Comparison of ENCODE assay signal across 8 cellular contexts in genomic region chr1:220747426-220748090, GRCh38. TPM values are rescaled to one million over a fixed set of nuclear protein-coding genes. Genes with fewer than 3 reads are reported as not detected.
DNase-seq lines count a peak whose midpoint lies in the region; ATAC-seq, FAIRE-seq and TF ChIP-seq lines count a peak whose summit lies in the region.

No MANE protein-coding gene starts in this region.

- in situ Hi-C loops in GM12878 (cut with MboI) (no loop called here), transverse colon (cut with MboI; ENCODE audit: low pct_ligation_motif_present in 1 of 4, low pct_unique_long_range_greater_than_20kb in 1 of 4, low sequenced_read_pairs in 3 of 4) (no loop called here)

- DNase-seq in activated T-cell treated with anti-CD3 and anti-CD28 coated beads, Interleukin-2, amount 50 U/mL, for 72 hours = no peak
- DNase-seq in activated T-cell treated with anti-CD3 and anti-CD28 coated beads, Interleukin-2, amount 50 U/mL, for 1 hour = no peak
- no peak for DNase-seq in GM12878 (ENCODE audit: low read depth, low spot score)
- DNase-seq in lower leg skin (ENCODE audit: low spot score in 2 of 2) = no peak
- DNase-seq in transverse colon = no peak
- no peak for DNase-seq in NCI-H2107 treated with DMSO at 0.1 percent for 48 hours (lab: John Stamatoyannopoulos, UW; ENCODE audit: unreplicated experiment)
- DNase-seq in NCI-H2081 (lab: John Stamatoyannopoulos, UW) = no peak
- DNase-seq in cerebellar nuclear complex (lab: John Stamatoyannopoulos, UW) = no peak

- 17% methylated on average over 18 of the region's 18 CpGs for WGBS in GM12878 (ENCODE audit: insufficient coverage, insufficient replicate concordance, low lambda C conversion rate, missing lambda C conversion rate)
- WGBS in lower leg skin, 2 donors = 29 to 32% methylated on average over 18 of the region's 18 CpGs
- 35 to 51% methylated on average over 8 to 18 of the region's 18 CpGs for WGBS in transverse colon (ENCODE audit: low coverage in 1 of 2), 2 donors

- H3K27ac Mint-ChIP-seq in activated T-cell treated with anti-CD3 and anti-CD28 coated beads, Interleukin-2, amount 50 U/mL, for 72 hours = no peak overlapping the region

- intact Hi-C loops in GM12878 (cut with micrococcal nuclease; ENCODE audit: unreplicated experiment) = no loop called here
- intact Hi-C loops in lower leg skin (cut with DNase I; ENCODE audit: low total_unique reads) = no loop called here
- intact Hi-C loops in transverse colon (cut with DNase I; ENCODE audit: low total_unique reads) = no loop called here

- H3K4me1 Mint-ChIP-seq in activated T-cell treated with anti-CD3 and anti-CD28 coated beads, Interleukin-2, amount 50 U/mL, for 72 hours (ENCODE audit: low read depth) = no peaks in the 10 kb centered on the region

- H3K9me3 ChIP-seq in GM12878 (replicated peaks; ENCODE audit: control insufficient read depth, insufficient read depth, low read length) (no peaks in the 10 kb centered on the region), transverse colon (no peaks in the 10 kb centered on the region)

- TF ChIP-seq POLR2A in GM12878 (IDR thresholded peaks at IDR 0.05; ENCODE audit: low read depth, low read length) (no peak), lower leg skin (IDR thresholded peaks at IDR 0.05) (no peak), transverse colon (IDR thresholded peaks at IDR 0.05) (no peak)

- H3K9ac ChIP-seq in GM12878 (ENCODE audit: control insufficient read depth, insufficient read depth, low read length) = no peak overlapping the region

- peak overlapping the region; percentile 69 to 75 for H3K4me3 Mint-ChIP-seq in activated T-cell treated with anti-CD3 and anti-CD28 coated beads, Interleukin-2, amount 50 U/mL, for 72 hours

- H3K27ac ChIP-seq in GM12878 (ENCODE audit: control insufficient read depth, insufficient read depth) (no peak overlapping the region), transverse colon (peak overlapping the region; percentile 84 to 89 (median 88))

- RAD21 ChIA-PET in GM12878 (lab: Charles Lee; ENCODE audit: unreplicated experiment) = interaction anchor here (1.8 kb wide), 1 partner anchor 14 kb away, joined by 5 read pairs; no protein-coding TSS in a partner anchor

- SMC1A ChIA-PET in GM12878 (lab: Charles Lee; ENCODE audit: uncharacterized antibody, unreplicated experiment) = interaction anchor here (1.3 to 2.2 kb wide), 2 partner anchors 10 to 16 kb away, joined by 6 to 7 read pairs; no protein-coding TSS in a partner anchor

- POLR2A ChIA-PET in GM12878 (lab: Charles Lee) = interaction anchor here (1.0 kb wide), 1 partner anchor 16 kb away, joined by 3 read pairs; no protein-coding TSS in a partner anchor

- FAIRE-seq in GM12878 (lab: Jason Lieb, UNC) = no peak

- H3K79me2 ChIP-seq in GM12878 (ENCODE audit: control insufficient read depth, insufficient read depth, low read length) = no peaks in the 10 kb centered on the region

- TF ChIP-seq EP300 in GM12878 (IDR thresholded peaks at IDR 0.05; ENCODE audit: borderline replicate concordance in 1 of 2, control insufficient read depth in 1 of 2, low read depth in 2 of 2, low read length in 2 of 2) (no peak), transverse colon (IDR thresholded peaks at IDR 0.05; ENCODE audit: low read depth) (no peak)

- no peak for ATAC-seq in activated T-cell treated with anti-CD3 and anti-CD28 coated beads, Interleukin-2, amount 50 U/mL, for 72 hours (replicated peaks in 1 of 2)
- ATAC-seq in GM12878 = peak; percentile 32

- H3K4me1 ChIP-seq in GM12878 (ENCODE audit: control insufficient read depth, insufficient read depth, low read length) (no peaks in the 10 kb centered on the region), transverse colon (peaks cover 18 to 36% (median 23%) of the 10 kb centered on the region in 4 donors)

- H3K4me2 ChIP-seq in GM12878 (ENCODE audit: control insufficient read depth, insufficient read depth) = peak overlapping the region; percentile 53; the same call in 1 of the 2 replicates

- H2AFZ ChIP-seq in GM12878 (ENCODE audit: control insufficient read depth, low read depth, low read length) = peak overlapping the region; percentile 17; the same call in 1 of the 2 replicates

- CTCF ChIA-PET in GM12878 (lab: Yijun Ruan, JAX) = interaction anchor here (0.8 to 2.6 kb wide), 6 partner anchors 9 to 30 kb away, joined by 3 to 12 read pairs (median 4); no protein-coding TSS in a partner anchor

- H3K4me3 ChIP-seq in GM12878 (no peak overlapping the region), lower leg skin (ENCODE audit: low read depth, poor library complexity, severe bottlenecking) (peak overlapping the region; percentile 69), transverse colon (peak overlapping the region; percentile 69 to 87 (median 80))

- TF ChIP-seq RAD21 in GM12878 (IDR thresholded peaks at IDR 0.05; ENCODE audit: insufficient read depth, low read depth, low read length) = no peak

- H3K36me3 ChIP-seq in GM12878 (ENCODE audit: control insufficient read depth in 2 of 2, insufficient read depth in 2 of 2, low read length in 1 of 2) (no peaks in the 10 kb centered on the region), transverse colon (no peaks in the 10 kb centered on the region)

- peaks cover 2 to 10% of the 10 kb centered on the region in 2 experiments; a peak in 2 of 4 replicates for H3K27me3 ChIP-seq in GM12878 (replicated peaks in 1 of 2; ENCODE audit: control insufficient read depth in 2 of 2, insufficient read depth in 2 of 2, low read length in 1 of 2)
- no peaks in the 10 kb centered on the region for H3K27me3 ChIP-seq in transverse colon

- H3K27me3 Mint-ChIP-seq in activated T-cell treated with anti-CD3 and anti-CD28 coated beads, Interleukin-2, amount 50 U/mL, for 72 hours (ENCODE audit: low read depth) = peaks cover 57% of the 10 kb centered on the region

- no peaks in the 10 kb centered on the region for H3K9me3 Mint-ChIP-seq in activated T-cell treated with anti-CD3 and anti-CD28 coated beads, Interleukin-2, amount 50 U/mL, for 72 hours

- BruUV-seq in GM12878 (replicated peaks; lab: Mats Ljungman, UMichigan) = no TSS peak

- TF ChIP-seq CTCF in GM12878 (IDR thresholded peaks at IDR 0.05 in 2 of 3, conservative IDR thresholded peaks at IDR 0.05 in 1 of 3; ENCODE audit: control insufficient read depth in 2 of 3, extremely low read depth in 1 of 3, insufficient read depth in 1 of 3, low read depth in 3 of 3, low read length in 3 of 3) = no peak
- TF ChIP-seq CTCF in lower leg skin (IDR thresholded peaks at IDR 0.05) = no peak
- TF ChIP-seq CTCF in transverse colon (IDR thresholded peaks at IDR 0.05) = peak in 1 of 5 experiments; percentile 5

- no peaks in the 10 kb centered on the region for H3K36me3 Mint-ChIP-seq in activated T-cell treated with anti-CD3 and anti-CD28 coated beads, Interleukin-2, amount 50 U/mL, for 72 hours (ENCODE audit: insufficient read depth in 2 of 2)

- no peaks in the 10 kb centered on the region for H4K20me1 ChIP-seq in GM12878 (ENCODE audit: control insufficient read depth, insufficient read depth)

RNA-seq across cellular contexts. Expression of gene MTARC2, which starts 0.6 kb away (rescaled TPM):
- total RNA-seq in activated T-cell treated with anti-CD3 and anti-CD28 coated beads, Interleukin-2, amount 50 U/mL, for 72 hours = not detected
- 0.29 and 1.5 TPM in 2 replicates for total RNA-seq in GM12878 (2013; cell fraction: nucleolus; rRNA removed)
- total RNA-seq in GM12878 (2014; rRNA removed) = 1.9 and 3.4 TPM in 2 replicates
- 1.9 and 2.8 TPM in 2 replicates for total RNA-seq in GM12878 (2014; rRNA removed; fragmentation: Illumina TruSeq; extraction: Trizol)
- 2.6 and 3.1 TPM in 2 replicates for total RNA-seq in GM12878 (2021)
- polyA plus RNA-seq in GM12878 (2011; ENCODE audit: low read depth) = 0.43 TPM
- polyA plus RNA-seq in GM12878 (2011; rRNA removed) = 3.8 and 4.1 TPM in 2 replicates
- 1.8 and 1.9 TPM in 2 replicates for polyA plus RNA-seq in GM12878 (2011; cell fraction: cytosol; rRNA removed)
- 4.5 and 5.6 TPM in 2 replicates for polyA plus RNA-seq in GM12878 (2011; cell fraction: nucleus; rRNA removed)
- 0.69 and 1.8 TPM in 2 replicates for polyA plus RNA-seq in GM12878 (2012)
- 3.8 and 4.7 TPM in 2 replicates for polyA plus RNA-seq in GM12878 (2014; fragmentation: Illumina TruSeq; extraction: Trizol)
- 1 to 10 TPM; 2.8 to 4.5 TPM for polyA plus RNA-seq in GM12878 (2014; fragmentation: Nextera tagmentation; extraction: Ambion mirVana)
- 2.1 and 7.5 TPM in 2 replicates for polyA plus RNA-seq in GM12878 (2014; rRNA removed)
- 1 to 10 TPM; 3.6 to 5.5 TPM for polyA plus RNA-seq in GM12878 (2016; fragmentation: Nextera tagmentation; extraction: Ambion mirVana)
- polyA minus RNA-seq in GM12878 (2011; rRNA and poly(A)+ RNA removed) = 1.3 and 1.8 TPM in 2 replicates
- 0.67 and 1.4 TPM in 2 replicates for polyA minus RNA-seq in GM12878 (2011; cell fraction: cytosol; rRNA and poly(A)+ RNA removed)
- polyA minus RNA-seq in GM12878 (2011; cell fraction: nucleus; rRNA and poly(A)+ RNA removed) = 2.3 and 2.7 TPM in 2 replicates
- 1 to 10 TPM; 4.3 to 8.6 (median 5.6) TPM for total RNA-seq in lower leg skin
- 100 to 1,000 TPM in 1 of 4 donors, 10 to 100 TPM in 3; 28.4 to 199 (median 41.7) TPM for total RNA-seq in transverse colon

RNA-seq across cellular contexts. Expression of gene MTARC1, which starts 39.2 kb away (rescaled TPM):
- total RNA-seq in activated T-cell treated with anti-CD3 and anti-CD28 coated beads, Interleukin-2, amount 50 U/mL, for 72 hours = not detected
- 0.10 and 0.13 TPM in 2 replicates for total RNA-seq in GM12878 (2013; cell fraction: nucleolus; rRNA removed)
- total RNA-seq in GM12878 (2014; rRNA removed) (0.23 and 0.27 TPM in 2 replicates), GM12878 (2014; rRNA removed; fragmentation: Illumina TruSeq; extraction: Trizol) (0.69 and 0.85 TPM in 2 replicates), GM12878 (2021) (0.72 TPM in 2 replicates), lower leg skin (1 to 10 TPM; 1.9 to 3.9 (median 2.4) TPM), transverse colon (10 to 100 TPM in 3 of 4 donors, 1 to 10 TPM in 1; 10.0 to 28.8 (median 16.6) TPM)
- not detected for polyA plus RNA-seq in GM12878 (2011; ENCODE audit: low read depth)
- polyA plus RNA-seq in GM12878 (2011; rRNA removed) (0.31 and 0.55 TPM in 2 replicates), GM12878 (2014; fragmentation: Illumina TruSeq; extraction: Trizol) (0.47 and 1.0 TPM in 2 replicates), GM12878 (2014; fragmentation: Nextera tagmentation; extraction: Ambion mirVana) (under 1 TPM; 0.26 to 0.31 TPM), GM12878 (2014; rRNA removed) (0.49 and 1.1 TPM in 2 replicates), GM12878 (2016; fragmentation: Nextera tagmentation; extraction: Ambion mirVana) (1 to 10 TPM in 1 of 2 experiments, under 1 TPM in 1; 0.67 to 1.5 TPM)
- 0.13 and 0.38 TPM in 2 replicates for polyA plus RNA-seq in GM12878 (2011; cell fraction: cytosol; rRNA removed)
- polyA plus RNA-seq in GM12878 (2011; cell fraction: nucleus; rRNA removed) = 0.60 and 0.61 TPM in 2 replicates
- not detected in 2 replicates for polyA plus RNA-seq in GM12878 (2012)
- 0.26 and 0.29 TPM in 2 replicates for polyA minus RNA-seq in GM12878 (2011; rRNA and poly(A)+ RNA removed)
- polyA minus RNA-seq in GM12878 (2011; cell fraction: cytosol; rRNA and poly(A)+ RNA removed) = 1.7 and 2.5 TPM in 2 replicates
- polyA minus RNA-seq in GM12878 (2011; cell fraction: nucleus; rRNA and poly(A)+ RNA removed) = 0.24 and 0.77 TPM in 2 replicates

RNA-seq across cellular contexts. Expression of gene C1orf115, which starts 57.4 kb away (rescaled TPM):
- total RNA-seq in activated T-cell treated with anti-CD3 and anti-CD28 coated beads, Interleukin-2, amount 50 U/mL, for 72 hours = under 1 TPM; 0.79 to 1.00 TPM
- 0.84 and 0.91 TPM in 2 replicates for total RNA-seq in GM12878 (2013; cell fraction: nucleolus; rRNA removed)
- total RNA-seq in GM12878 (2014; rRNA removed) (4.0 and 5.2 TPM in 2 replicates), GM12878 (2014; rRNA removed; fragmentation: Illumina TruSeq; extraction: Trizol) (4.8 and 5.3 TPM in 2 replicates), GM12878 (2021) (4.6 and 5.0 TPM in 2 replicates), lower leg skin (10 to 100 TPM in 2 of 4 donors, 1 to 10 TPM in 2; 7.5 to 20.5 (median 13.3) TPM), transverse colon (100 to 1,000 TPM in 2 of 4 donors, 10 to 100 TPM in 2; 43.2 to 153 (median 103) TPM)
- polyA plus RNA-seq in GM12878 (2011; ENCODE audit: low read depth) = 0.47 TPM
- polyA plus RNA-seq in GM12878 (2011; rRNA removed) (1.0 and 1.3 TPM in 2 replicates), GM12878 (2014; fragmentation: Illumina TruSeq; extraction: Trizol) (5.0 and 6.6 TPM in 2 replicates), GM12878 (2014; fragmentation: Nextera tagmentation; extraction: Ambion mirVana) (under 1 TPM; 0.52 to 0.95 TPM), GM12878 (2014; rRNA removed) (4.3 and 4.4 TPM in 2 replicates), GM12878 (2016; fragmentation: Nextera tagmentation; extraction: Ambion mirVana) (1 to 10 TPM; 3.8 to 4.2 TPM)
- 1.0 and 1.1 TPM in 2 replicates for polyA plus RNA-seq in GM12878 (2011; cell fraction: cytosol; rRNA removed)
- polyA plus RNA-seq in GM12878 (2011; cell fraction: nucleus; rRNA removed) = 0.42 and 0.48 TPM in 2 replicates
- polyA plus RNA-seq in GM12878 (2012) = 0.46 and 0.51 TPM in 2 replicates
- 0.51 and 0.72 TPM in 2 replicates for polyA minus RNA-seq in GM12878 (2011; rRNA and poly(A)+ RNA removed)
- polyA minus RNA-seq in GM12878 (2011; cell fraction: cytosol; rRNA and poly(A)+ RNA removed) = not detected in 2 replicates
- 0.12 and 0.19 TPM in 2 replicates for polyA minus RNA-seq in GM12878 (2011; cell fraction: nucleus; rRNA and poly(A)+ RNA removed)
